15 cellular contexts compared by ENCODE assay signal in the genomic region with DNA sequence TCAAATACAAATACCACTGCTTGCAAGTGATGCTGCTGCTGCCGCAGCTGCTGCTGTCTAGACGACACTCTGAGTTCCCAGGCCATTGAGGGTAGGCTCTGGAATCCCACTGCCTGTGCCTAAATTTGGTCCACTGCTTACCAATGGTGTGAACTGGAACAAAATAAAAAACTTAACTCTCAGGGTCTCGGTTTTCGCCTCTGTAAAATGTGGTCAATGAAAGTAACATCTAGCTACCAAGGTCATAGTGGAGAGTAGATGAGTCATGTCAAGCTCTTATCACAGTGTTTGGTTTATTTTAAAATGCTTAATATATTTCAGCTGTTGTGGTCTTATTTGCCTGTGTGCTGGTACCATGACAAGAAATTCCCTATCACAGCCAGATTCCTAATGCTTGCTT.
"Had no signal": no experiment of that assay in that cellular context is flagged by ENCODE, and none has a peak within 500 bp of the region (broad histone marks: within the 10 kb centered on the region; RNA-seq: fewer than 3 reads in every experiment).

No MANE protein-coding gene starts in this region.

- H3K4me1 ChIP-seq: colonic mucosa, heart left ventricle, right atrium auricular region had no signal

- H3K27ac ChIP-seq: colonic mucosa, heart left ventricle, right atrium auricular region, sigmoid colon had no signal

- DNase-seq: colonic mucosa; dermis blood vessel endothelial cell; endodermal cell; erythroblast; foreskin melanocyte; heart left ventricle; hippocampal formation; left colon; mesendoderm; natural killer cell; sigmoid colon; small intestine; stimulated activated CD4-positive, alpha-beta T cell treated with anti-CD3 and anti-CD28 coated beads, Interleukin-12 subunit alpha, Interleukin-12 subunit beta, amount 100 ng/mL, for 4 hours; stimulated activated naive CD4-positive, alpha-beta T cell had no signal

- ATAC-seq: heart left ventricle, left colon, natural killer cell had no signal

- H3K27me3 ChIP-seq: colonic mucosa, heart left ventricle, right atrium auricular region, sigmoid colon had no signal

- H3K36me3 ChIP-seq: colonic mucosa, heart left ventricle, right atrium auricular region, sigmoid colon had no signal

- H3K9me3 ChIP-seq: colonic mucosa, sigmoid colon had no signal

- H3K4me3 ChIP-seq: colonic mucosa, heart left ventricle, right atrium auricular region, sigmoid colon had no signal
